1 cellular context compared by ENCODE assay signal in the genomic region with DNA sequence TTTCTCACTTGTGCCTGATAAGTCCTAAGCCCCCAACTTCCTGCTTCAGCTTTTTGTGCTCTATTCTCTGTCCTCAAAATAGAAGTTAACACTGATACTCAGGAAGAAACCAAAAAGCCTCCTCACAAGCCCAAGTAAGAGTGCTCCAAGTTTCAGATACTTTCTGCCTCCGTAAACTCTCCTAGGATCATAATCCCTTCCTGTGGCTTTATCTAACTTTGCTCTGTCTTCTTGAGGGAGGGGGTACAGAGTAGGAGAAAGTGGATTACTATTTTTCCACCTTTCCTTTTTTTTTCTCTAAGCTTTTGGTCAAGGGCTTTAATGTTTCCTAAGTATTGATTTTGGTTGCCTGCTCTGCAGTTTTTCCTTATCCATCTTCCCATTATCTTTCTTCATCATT.
TF ChIP-seq lines count a peak whose summit lies in the region.

No MANE protein-coding gene starts in this region.

TF ChIP-seq in WTC11, 78 proteins besides CTCF, POLR2A, EP300 and RAD21 (continued from another document):
- TF ChIP-seq, protein P1, sequence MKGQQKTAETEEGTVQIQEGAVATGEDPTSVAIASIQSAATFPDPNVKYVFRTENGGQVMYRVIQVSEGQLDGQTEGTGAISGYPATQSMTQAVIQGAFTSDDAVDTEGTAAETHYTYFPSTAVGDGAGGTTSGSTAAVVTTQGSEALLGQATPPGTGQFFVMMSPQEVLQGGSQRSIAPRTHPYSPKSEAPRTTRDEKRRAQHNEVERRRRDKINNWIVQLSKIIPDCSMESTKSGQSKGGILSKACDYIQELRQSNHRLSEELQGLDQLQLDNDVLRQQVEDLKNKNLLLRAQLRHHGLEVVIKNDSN (CRISPR knock-in tag; IDR thresholded peaks at IDR 0.05): no peak
TF ChIP-seq in WTC11: peak in this region for 0.
